10 cellular contexts compared by ENCODE assay signal in genomic region chr6:85749236-85749635, GRCh38.
"Had no signal": no experiment of that assay in that cellular context is flagged by ENCODE, and none has a peak within 500 bp of the region (broad histone marks: within the 10 kb centered on the region; RNA-seq: fewer than 3 reads in every experiment).

No MANE protein-coding gene starts in this region.

- H3K27ac ChIP-seq: GM23248, HL-60 had no signal

- H3K4me1 ChIP-seq: HAP-1 had no signal

- H3K4me3 ChIP-seq: GM23248, HAP-1, K562 had no signal

- H3K36me3 ChIP-seq: HAP-1 had no signal

- FAIRE-seq: HepG2, K562 had no signal

- H3K9ac ChIP-seq: GM23248 had no signal

- ATAC-seq: HCT116, HepG2, K562 had no signal

- H3K9me3 ChIP-seq: HAP-1 had no signal

- DNase-seq: GM23248, GOT3, H7, HFFc6, KG1 had no signal
